ENCODE assay signal across 7 cellular contexts in the genomic region with DNA sequence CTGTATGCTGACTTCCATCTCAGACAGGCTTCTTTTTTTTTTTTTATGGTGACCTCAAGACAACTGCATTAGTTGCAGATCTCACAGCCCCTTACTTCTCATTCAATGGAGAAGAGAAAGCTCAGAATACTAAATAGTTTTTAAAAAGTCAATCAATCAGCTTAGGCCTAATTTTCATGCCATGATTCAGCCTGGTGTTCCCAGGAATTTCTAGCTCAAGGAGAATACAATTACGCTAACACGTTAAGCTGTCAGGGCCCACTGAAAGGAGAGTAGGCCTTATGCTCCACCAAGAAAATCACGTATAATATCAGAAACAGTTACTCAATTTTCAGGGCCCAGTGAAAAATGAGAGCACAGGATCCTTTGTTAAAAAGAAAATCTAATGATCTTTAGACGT.
"Had no signal": no experiment of that assay in that cellular context is flagged by ENCODE, and none has a peak within 500 bp of the region (broad histone marks: within the 10 kb centered on the region; RNA-seq: fewer than 3 reads in every experiment).

No MANE protein-coding gene starts in this region.

- DNase-seq: GM23248, H9, HCEC 1CT, KBM-7 had no signal

- H3K27me3 Mint-ChIP-seq: IgD-negative memory B cell had no signal

- H3K9ac ChIP-seq: GM23248 had no signal

- H3K27ac Mint-ChIP-seq: H9, IgD-negative memory B cell had no signal

- H3K36me3 Mint-ChIP-seq: IgD-negative memory B cell had no signal

- H2AFZ ChIP-seq: GM23248 had no signal

- H3K4me3 Mint-ChIP-seq: H9, IgD-negative memory B cell had no signal

- H3K27ac ChIP-seq: GM23248, HL-60 had no signal

- H3K4me3 ChIP-seq: GM23248 had no signal

- H3K4me1 Mint-ChIP-seq: IgD-negative memory B cell had no signal

- ATAC-seq: HepG2 had no signal
